Comparison of ENCODE assay signal across 11 cellular contexts in the genomic region with DNA sequence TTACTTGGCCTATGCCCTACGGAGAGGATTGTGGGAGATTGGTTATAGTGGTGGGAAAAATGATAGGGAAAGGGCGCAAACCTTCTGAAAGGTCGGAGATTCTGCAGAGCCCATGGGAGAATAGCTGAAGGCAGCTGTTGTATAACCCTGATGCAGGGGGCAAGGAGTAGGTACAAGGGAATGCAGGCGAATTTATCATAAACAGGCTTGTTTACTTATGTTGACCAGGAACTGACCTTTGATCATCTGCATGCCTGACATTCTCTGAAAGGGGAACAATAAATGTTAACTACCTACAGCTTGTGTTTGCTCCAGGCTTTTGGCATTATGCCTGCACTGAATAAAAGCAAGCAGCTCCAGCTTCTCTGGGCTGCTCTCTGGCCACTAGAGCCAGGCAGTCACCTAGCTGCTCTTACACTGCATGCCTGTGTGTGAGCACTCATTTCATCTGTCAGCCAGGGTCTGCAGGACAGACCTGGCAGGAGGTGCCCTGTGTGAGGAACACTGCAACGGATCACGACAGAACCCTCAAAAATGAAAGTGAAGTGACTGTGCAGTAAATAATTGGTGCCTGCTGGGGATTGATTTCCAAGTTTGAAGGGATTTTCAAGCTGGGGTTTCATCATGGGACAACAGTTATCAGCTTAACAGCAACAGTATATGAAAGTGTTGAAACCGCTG. TPM values are rescaled to one million over a fixed set of nuclear protein-coding genes. Genes with fewer than 3 reads are reported as not detected.
A peak's percentile ranks its signal among the peaks of the same experiment; 100 is the strongest.
DNase-seq lines count a peak whose midpoint lies in the region; ATAC-seq and TF ChIP-seq lines count a peak whose summit lies in the region.
"Had no signal": no experiment of that assay in that cellular context is flagged by ENCODE, and none has a peak within 500 bp of the region (broad histone marks: within the 10 kb centered on the region; RNA-seq: fewer than 3 reads in every experiment).

No MANE protein-coding gene starts in this region.

- H3K4me1 Mint-ChIP-seq in naive thymus-derived CD8-positive, alpha-beta T cell = peaks cover 0 to 15% (median 7%) of the 10 kb centered on the region in 4 donors

- POLR2A ChIA-PET in naive thymus-derived CD8-positive, alpha-beta T cell (lab: Charles Lee) = no interaction called here

- peak; percentile 69 for DNase-seq in EH (ENCODE audit: low read depth)
- DNase-seq in LoVo (ENCODE audit: low spot score) = peak; percentile 94
- peak; percentile 83 for DNase-seq in dermis blood vessel endothelial cell
- DNase-seq in trophoblast cell = peak; percentile 28 to 66
- DNase-seq in ecto neural progenitor cell (ENCODE audit: low spot score) = no peak
- DNase-seq in GM13976 (ENCODE audit: low spot score) = no peak
- no peak for DNase-seq in NCI-H1092 (lab: John Stamatoyannopoulos, UW)
- no peak for DNase-seq in naive thymus-derived CD8-positive, alpha-beta T cell
- DNase-seq: central memory CD4-positive, alpha-beta T cell; NCI-H1436; occipital lobe had no signal

- H3K4me2 ChIP-seq in trophoblast cell (ENCODE audit: low read length) = no peak overlapping the region

- no peak overlapping the region for H4K8ac ChIP-seq in trophoblast cell (ENCODE audit: low read depth, low read length)

- H3K27ac ChIP-seq in trophoblast cell (ENCODE audit: low read depth, low read length) = no peak overlapping the region

- H3K23ac ChIP-seq in trophoblast cell (ENCODE audit: low read length) = no peak overlapping the region

- H2BK120ac ChIP-seq in trophoblast cell (ENCODE audit: insufficient read depth, low read length, poor library complexity) = no peak overlapping the region

- no peak overlapping the region for H3K18ac ChIP-seq in trophoblast cell (ENCODE audit: low read length)

- H2BK12ac ChIP-seq in trophoblast cell (ENCODE audit: low read length) = no peak overlapping the region

- H2AK5ac ChIP-seq in trophoblast cell (ENCODE audit: low read length) = no peak overlapping the region

- H3K79me2 ChIP-seq in trophoblast cell (ENCODE audit: control insufficient read depth, insufficient read depth, low read length, poor library complexity) = no peaks in the 10 kb centered on the region

- no peak overlapping the region for H2AFZ ChIP-seq in trophoblast cell (ENCODE audit: insufficient read depth, low read length, poor library complexity)

- WGBS in trophoblast cell (ENCODE audit: extremely low coverage, insufficient coverage, insufficient read length) = no CpG with 5 or more reads among the region's 7 CpGs

- H3K36me3 Mint-ChIP-seq in naive thymus-derived CD8-positive, alpha-beta T cell = peaks cover 0 to 11% (median 0%) of the 10 kb centered on the region in 3 donors

- peaks cover 0 to 29% (median 10%) of the 10 kb centered on the region in 9 donors for H3K9me3 Mint-ChIP-seq in naive thymus-derived CD8-positive, alpha-beta T cell

- no peak overlapping the region for H3K9ac ChIP-seq in trophoblast cell (ENCODE audit: low read length)

- H3K79me1 ChIP-seq in trophoblast cell (ENCODE audit: low read length) = no peaks in the 10 kb centered on the region

- H3K4me1 ChIP-seq in trophoblast cell (ENCODE audit: control insufficient read depth in 1 of 2, insufficient read depth in 2 of 2, low read length in 2 of 2) = peaks cover 0 to 3% of the 10 kb centered on the region in 2 experiments

- no peaks in the 10 kb centered on the region for H3K27me3 ChIP-seq in trophoblast cell (ENCODE audit: insufficient read depth, low read length)

- peak overlapping the region in 1 of 10 donors; percentile 5 for H3K27ac Mint-ChIP-seq in naive thymus-derived CD8-positive, alpha-beta T cell

- no peak overlapping the region for H3K4ac ChIP-seq in trophoblast cell (ENCODE audit: low read depth, low read length)

- H2BK5ac ChIP-seq in trophoblast cell (ENCODE audit: low read depth, low read length, poor library complexity) = no peak overlapping the region

- no peak for TF ChIP-seq CTCF in GM13976 (IDR thresholded peaks at IDR 0.05; ENCODE audit: borderline replicate concordance, control extremely low read depth, extremely low read depth, insufficient read depth, missing control alignments)

- no peak overlapping the region for H4K12ac ChIP-seq in trophoblast cell (ENCODE audit: low read depth, low read length)

- peak overlapping the region in 3 of 10 donors; percentile 2 to 24 (median 5) for H3K4me3 Mint-ChIP-seq in naive thymus-derived CD8-positive, alpha-beta T cell

- H3K14ac ChIP-seq in trophoblast cell (ENCODE audit: low read length) = no peak overlapping the region

- peaks cover 3% of the 10 kb centered on the region for H3K9me3 ChIP-seq in trophoblast cell (ENCODE audit: insufficient read depth, low read depth, low read length)

- no peak overlapping the region for H3K4me3 ChIP-seq in trophoblast cell (ENCODE audit: low read depth, low read length)

- no peak for ATAC-seq in naive thymus-derived CD8-positive, alpha-beta T cell

- peaks cover 0 to 10% (median 0%) of the 10 kb centered on the region in 5 donors for H3K27me3 Mint-ChIP-seq in naive thymus-derived CD8-positive, alpha-beta T cell

- in situ Hi-C loops in GM13976 (cut with MboI; ENCODE audit: low sequenced_read_pairs, unreplicated experiment) = no loop called here

- no peak overlapping the region for H4K91ac ChIP-seq in trophoblast cell (ENCODE audit: low read depth, low read length)

- H3K36me3 ChIP-seq in trophoblast cell (ENCODE audit: control insufficient read depth in 1 of 2, insufficient read depth in 2 of 2, low read length in 2 of 2) = no peaks in the 10 kb centered on the region

RNA-seq across cellular contexts. Expression of a gene that starts 31.1 kb away (rescaled TPM):
- total RNA-seq in dermis blood vessel endothelial cell = under 0.01 TPM in 1 of 2 replicates, not detected in the other
- polyA plus RNA-seq in trophoblast cell (2013) = 0.07 and 0.08 TPM in 2 replicates
- not detected for total RNA-seq in naive thymus-derived CD8-positive, alpha-beta T cell
- not detected for polyA plus RNA-seq in naive thymus-derived CD8-positive, alpha-beta T cell

RNA-seq across cellular contexts. Expression of a gene that starts 51.1 kb away (rescaled TPM):
- total RNA-seq in dermis blood vessel endothelial cell = 13.2 and 30.3 TPM in 2 replicates
- polyA plus RNA-seq in trophoblast cell (2013) = 106 and 107 TPM in 2 replicates
- 10 to 100 TPM; 37.2 to 38.0 TPM for total RNA-seq in naive thymus-derived CD8-positive, alpha-beta T cell
- 10 to 100 TPM; 67.3 to 68.7 (median 68.6) TPM for polyA plus RNA-seq in naive thymus-derived CD8-positive, alpha-beta T cell

Comparison
In these comparisons a context has a peak if more than half of its experiments do, and no peak if none do; other contexts are left out.
1. DNase-seq: peak in EH (single experiment), LoVo (single experiment), dermis blood vessel endothelial cell (single experiment) and trophoblast cell (2 of 2); none in ecto neural progenitor cell (single experiment), GM13976 (single experiment), NCI-H1092 (single experiment) and naive thymus-derived CD8-positive, alpha-beta T cell (0 of 10).